In genomic region chr18:78926243-78926615, GRCh38 we compare ENCODE assay signal across 21 cellular contexts. TPM values are rescaled to one million over a fixed set of nuclear protein-coding genes. Genes with fewer than 3 reads are reported as not detected.
"Had no signal": no experiment of that assay in that cellular context is flagged by ENCODE, and none has a peak within 500 bp of the region (broad histone marks: within the 10 kb centered on the region; RNA-seq: fewer than 3 reads in every experiment).

No MANE protein-coding gene starts in this region.

- H3K4me3 ChIP-seq: MG63, SJSA1, SK-N-MC had no signal

- H3K27me3 ChIP-seq: SJSA1 had no signal

- H3K4me1 ChIP-seq: SJSA1 had no signal

- H3K36me3 ChIP-seq: MG63, SJSA1 had no signal

- H3K9me3 ChIP-seq: MG63 had no signal

- H3K27ac ChIP-seq: SJSA1, SK-N-MC had no signal

- DNase-seq: KBM-7, MG63, NCI-H1092 treated with DMSO at 0.1 percent for 48 hours, NCI-H1436, NCI-H187, NCI-H2029, NCI-H2081 treated with DMSO at 0.1 percent for 48 hours, NCI-H2171, NCI-H226, NCI-H446, NCI-H510A, NCI-H524 treated with DMSO at 0.1 percent for 48 hours, NCI-H69, NCI-H774, Right ventricle myocardium superior, RPMI8226, SIG-M5 had no signal

RNA-seq across cellular contexts. Expression of gene SALL3, which starts 53.4 kb away (rescaled TPM):
- total RNA-seq: HT-29, LHCN-M2 had no signal
